8 cellular contexts compared by ENCODE assay signal in genomic region chr1:182235952-182236650, GRCh38.
DNase-seq lines count a peak whose midpoint lies in the region; ATAC-seq, FAIRE-seq and TF ChIP-seq lines count a peak whose summit lies in the region.

No MANE protein-coding gene starts in this region.

- H3K9me3 ChIP-seq in astrocyte (ENCODE audit: insufficient read depth, low read depth, low read length) (no peaks in the 10 kb centered on the region), testis (no peaks in the 10 kb centered on the region)

- peaks cover 13% of the 10 kb centered on the region for H3K27me3 Mint-ChIP-seq in astrocyte (ENCODE audit: low read depth, unreplicated experiment)

- no peaks in the 10 kb centered on the region for H4K20me1 ChIP-seq in astrocyte (ENCODE audit: insufficient read depth, low read length)

- H2AFZ ChIP-seq in astrocyte (ENCODE audit: low read depth, low read length): peak overlapping the region; percentile 2

- no peaks in the 10 kb centered on the region for H3K27me3 ChIP-seq in astrocyte (ENCODE audit: insufficient read depth, low read length)
- H3K27me3 ChIP-seq in testis: no peaks in the 10 kb centered on the region

- H3K27ac Mint-ChIP-seq in astrocyte (ENCODE audit: unreplicated experiment): no peak overlapping the region

- no peak overlapping the region for H3K27ac ChIP-seq in astrocyte (ENCODE audit: low read depth, low read length)
- no peak overlapping the region for H3K27ac ChIP-seq in testis

- 74 to 78% methylated on average over 11 of the region's 11 CpGs for WGBS in testis, 2 donors

- no peak for FAIRE-seq in astrocyte (lab: Jason Lieb, UNC)

- TF ChIP-seq CTCF in astrocyte (IDR thresholded peaks at IDR 0.05; ENCODE audit: insufficient read depth, low read depth, low read length) (no peak), testis (IDR thresholded peaks at IDR 0.05) (no peak)

- H3K36me3 ChIP-seq in astrocyte (ENCODE audit: insufficient read depth, low read length) (no peaks in the 10 kb centered on the region), testis (ENCODE audit: low read depth, missing control alignments) (no peaks in the 10 kb centered on the region)

- no peak overlapping the region for H3K4me2 ChIP-seq in astrocyte (ENCODE audit: low read length)

- H3K4me1 Mint-ChIP-seq in astrocyte (ENCODE audit: low read depth, unreplicated experiment): peaks cover 10% of the 10 kb centered on the region

- peak; percentile 64 for DNase-seq in COR-L47 (lab: John Stamatoyannopoulos, UW)
- peak; percentile 76 for DNase-seq in NCI-H1436 treated with DMSO at 0.1 percent for 48 hours (lab: John Stamatoyannopoulos, UW)
- DNase-seq in astrocyte (ENCODE audit: low read depth): peak; percentile 37
- peak; percentile 26 for DNase-seq in medulla oblongata (ENCODE audit: extremely low spot score)
- DNase-seq in testis: no peak
- DNase-seq in RPMI8226: no peak

- H3K9me3 Mint-ChIP-seq in astrocyte (ENCODE audit: unreplicated experiment): peaks cover 1% of the 10 kb centered on the region

- H3K79me2 ChIP-seq in astrocyte (ENCODE audit: insufficient read depth, low read length): no peaks in the 10 kb centered on the region

- intact Hi-C loops in testis (cut with DNase I; ENCODE audit: low total_unique reads): no loop called here

- H3K36me3 Mint-ChIP-seq in astrocyte (ENCODE audit: low read depth, unreplicated experiment): no peaks in the 10 kb centered on the region

- peaks cover 5% of the 10 kb centered on the region for H3K4me1 ChIP-seq in astrocyte (ENCODE audit: insufficient read depth, low read length)
- no peaks in the 10 kb centered on the region for H3K4me1 ChIP-seq in testis

- H3K4me3 ChIP-seq in astrocyte (ENCODE audit: insufficient read depth, low read depth, low read length) (no peak overlapping the region), testis (no peak overlapping the region)

- TF ChIP-seq POLR2A in testis (IDR thresholded peaks at IDR 0.05): no peak

- no peak overlapping the region for H3K9ac ChIP-seq in astrocyte (ENCODE audit: low read length)

- H3K4me3 Mint-ChIP-seq in astrocyte (ENCODE audit: unreplicated experiment): no peak overlapping the region

- no peak for ATAC-seq in GM18867 (IDR thresholded peaks at IDR 0.05; ENCODE audit: unreplicated experiment)
- no peak for ATAC-seq in HG02571 (IDR thresholded peaks at IDR 0.05; ENCODE audit: unreplicated experiment)

Comparison
In these comparisons a context has a peak if more than half of its experiments do, and no peak if none do; other contexts are left out.
1. DNase-seq: peak in COR-L47 (single experiment), NCI-H1436 treated with DMSO at 0.1 percent for 48 hours (single experiment), astrocyte (single experiment) and medulla oblongata (single experiment); none in testis (single experiment) and RPMI8226 (single experiment).